In the genomic region with DNA sequence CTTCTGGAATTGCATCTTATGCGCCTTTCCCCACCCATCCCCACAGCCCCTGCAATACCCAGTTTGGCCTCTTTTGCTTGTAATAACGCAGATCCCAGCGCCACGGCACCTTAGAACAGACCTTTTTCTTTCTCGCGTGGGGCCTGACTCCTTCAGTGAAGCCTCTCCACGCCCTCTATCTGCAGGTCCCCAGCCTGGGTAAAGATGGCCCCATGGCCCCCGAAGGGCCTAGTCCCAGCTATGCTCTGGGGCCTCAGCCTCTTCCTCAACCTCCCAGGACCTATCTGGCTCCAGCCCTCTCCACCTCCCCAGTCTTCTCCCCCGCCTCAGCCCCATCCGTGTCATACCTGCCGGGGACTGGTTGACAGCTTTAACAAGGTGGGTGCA, we compare ENCODE assay signal across 8 cellular contexts. TPM values are rescaled to one million over a fixed set of nuclear protein-coding genes. Genes with fewer than 3 reads are reported as not detected.
DNase-seq lines count a peak whose midpoint lies in the region; ATAC-seq, FAIRE-seq and TF ChIP-seq lines count a peak whose summit lies in the region.

No MANE protein-coding gene starts in this region.

- POLR2A ChIA-PET in H1 (lab: Charles Lee; ENCODE audit: partially characterized antibody) = interaction anchor here (0.5 to 5.9 kb wide), 9 partner anchors 8 to 90 kb away, joined by 3 to 43 read pairs (median 4); a partner anchor contains a TSS

- H3K4ac ChIP-seq in H1 (replicated peaks; ENCODE audit: insufficient read length, low read depth, low read length) = no peak overlapping the region
- no peak overlapping the region for H3K4ac ChIP-seq in neuronal stem cell (ENCODE audit: low read length)

- H2AK5ac ChIP-seq in H1 (ENCODE audit: low read depth, low read length) (no peak overlapping the region), neuronal stem cell (ENCODE audit: low read depth, low read length) (peak overlapping the region; percentile 71)

- ATAC-seq in RWPE2 (ENCODE audit: low read depth) (no peak), GM18907 (IDR thresholded peaks at IDR 0.05; ENCODE audit: unreplicated experiment) (no peak), HG02763 (IDR thresholded peaks at IDR 0.05; ENCODE audit: unreplicated experiment) (no peak)

- H3K27ac ChIP-seq in RWPE2 (ENCODE audit: poor library complexity, severe bottlenecking) (peak overlapping the region; percentile 83), H1 (ENCODE audit: low read depth, low read length) (no peak overlapping the region), neuronal stem cell (replicated peaks; ENCODE audit: low read length) (no peak overlapping the region)

- TF ChIP-seq EP300 in H1 (IDR thresholded peaks at IDR 0.05; ENCODE audit: borderline replicate concordance in 1 of 2, low read depth in 2 of 2, low read length in 2 of 2) = no peak

- DNase-seq in DMS 273 (lab: John Stamatoyannopoulos, UW; ENCODE audit: unreplicated experiment) = peak; percentile 66
- no peak for DNase-seq in DMS 273 treated with DMSO at 0.1 percent for 48 hours (lab: John Stamatoyannopoulos, UW)
- no peak for DNase-seq in RWPE2 (ENCODE audit: low spot score)
- no peak for DNase-seq in H1 (ENCODE audit: low read depth in 1 of 2, low spot score in 2 of 2)
- DNase-seq in neuronal stem cell (ENCODE audit: low spot score) = no peak
- no peak for DNase-seq in kidney tubule cell (ENCODE audit: low spot score)

- 0 out of 2 replicates have a peak overlapping the region, but pooled peaks have one; percentile 79 for H2AFZ ChIP-seq in H1 (ENCODE audit: low read length)
- H2AFZ ChIP-seq in neuronal stem cell (ENCODE audit: low read length) = peak overlapping the region; percentile 96

- H3K14ac ChIP-seq in H1 (ENCODE audit: insufficient read length) (no peak overlapping the region), neuronal stem cell (ENCODE audit: low read length) (no peak overlapping the region)

- peaks cover 15% of the 10 kb centered on the region for H3K4me1 ChIP-seq in RWPE2 (ENCODE audit: insufficient read depth, poor library complexity, severe bottlenecking)
- H3K4me1 ChIP-seq in H1 (replicated peaks in 1 of 4; ENCODE audit: control insufficient read depth in 3 of 4, insufficient read depth in 4 of 4, low read length in 3 of 4) = peaks cover 0 to 10% (median 5%) of the 10 kb centered on the region in 4 experiments; a peak in 6 of 7 replicates
- peaks cover 7 to 10% of the 10 kb centered on the region in 2 donors for H3K4me1 ChIP-seq in neuronal stem cell (ENCODE audit: control insufficient read depth in 2 of 2, insufficient read depth in 1 of 2, low read depth in 1 of 2, low read length in 2 of 2)

- H3K9ac ChIP-seq in H1 (replicated peaks in 1 of 4; ENCODE audit: extremely low read depth in 1 of 4, low read depth in 3 of 4, low read length in 3 of 4) (peak overlapping the region in 3 of 4 experiments; percentile 69 to 82 (median 78); a peak in 4 of 7 replicates), neuronal stem cell (ENCODE audit: low read depth, low read length, poor library complexity) (peak overlapping the region; percentile 79)

- no peak overlapping the region for H3K23ac ChIP-seq in H1 (ENCODE audit: insufficient read length)
- no peak overlapping the region for H3K23ac ChIP-seq in neuronal stem cell (ENCODE audit: low read depth, low read length, poor library complexity)

- peak; percentile 13 for TF ChIP-seq CTCF in RWPE2 (IDR thresholded peaks at IDR 0.05; ENCODE audit: poor library complexity, severe bottlenecking)
- TF ChIP-seq CTCF in H1 (IDR thresholded peaks at IDR 0.05; ENCODE audit: control extremely low read depth in 1 of 3, insufficient read depth in 1 of 3, low read depth in 1 of 3, low read length in 3 of 3) = peak in 1 of 3 experiments; percentile 18; a peak in 1 of 4 replicates

- H3K56ac ChIP-seq in H1 (replicated peaks; ENCODE audit: insufficient read length, low read depth, low read length) = peak overlapping the region; percentile 14

- peaks cover 13% of the 10 kb centered on the region; the same call in 1 of the 2 replicates for H3K23me2 ChIP-seq in H1 (ENCODE audit: low read depth, low read length)

- TF ChIP-seq POLR2A in H1 (IDR thresholded peaks at IDR 0.05; ENCODE audit: control extremely low read depth in 1 of 2, low read depth in 2 of 2, low read length in 2 of 2) = no peak

- H2BK12ac ChIP-seq in H1 (ENCODE audit: low read depth, low read length) (no peak overlapping the region; the same call in 1 of the 2 replicates), neuronal stem cell (ENCODE audit: low read length) (no peak overlapping the region)

- H4K8ac ChIP-seq in H1 (ENCODE audit: extremely low read depth, insufficient read depth, low read length) (no peak overlapping the region; the same call in none of the 2 replicates), neuronal stem cell (ENCODE audit: low read depth, low read length) (no peak overlapping the region)

- no peak for TF ChIP-seq RAD21 in H1 (IDR thresholded peaks at IDR 0.05 in 1 of 2, conservative IDR thresholded peaks at IDR 0.05 in 1 of 2; ENCODE audit: low read depth in 2 of 2, low read length in 2 of 2)

- H3K4me2 ChIP-seq in H1 (ENCODE audit: insufficient read depth in 1 of 2, low read depth in 2 of 2, low read length in 2 of 2) = peak overlapping the region; percentile 77 to 90
- H3K4me2 ChIP-seq in neuronal stem cell (ENCODE audit: insufficient read depth, low read length, poor library complexity, severe bottlenecking) = peak overlapping the region; percentile 68

- H4K91ac ChIP-seq in H1 (replicated peaks; ENCODE audit: insufficient read length, low read length) (no peak overlapping the region), neuronal stem cell (ENCODE audit: low read depth, low read length, poor library complexity) (no peak overlapping the region)

- WGBS in H1 (ENCODE audit: extremely low coverage in 1 of 2, insufficient coverage in 1 of 2, insufficient read length in 1 of 2, insufficient replicate concordance in 2 of 2, low coverage in 1 of 2, low lambda C conversion rate in 2 of 2, missing lambda C conversion rate in 1 of 2), 2 experiments = 51% methylated on average over 11 of the region's 11 CpGs; no CpG with 5 or more reads in 1 of the 2 experiments
- no CpG with 5 or more reads among the region's 11 CpGs for WGBS in neuronal stem cell (ENCODE audit: extremely low coverage in 2 of 2, insufficient read length in 2 of 2, insufficient replicate concordance in 1 of 2), 2 donors

- no peak overlapping the region for H2BK15ac ChIP-seq in H1 (ENCODE audit: low read length)
- H2BK15ac ChIP-seq in neuronal stem cell (ENCODE audit: low read length) = no peak overlapping the region

- H3K18ac ChIP-seq in H1 (ENCODE audit: extremely low read depth, low read length) (peak overlapping the region; percentile 32; the same call in 1 of the 2 replicates), neuronal stem cell (ENCODE audit: low read length) (peak overlapping the region; percentile 97)

- H2BK20ac ChIP-seq in H1 (ENCODE audit: low read length) = no peak overlapping the region

- no peak for FAIRE-seq in H1 (lab: Jason Lieb, UNC)

- H3K79me2 ChIP-seq in H1 (ENCODE audit: control insufficient read depth in 1 of 2, insufficient read depth in 2 of 2, low read length in 2 of 2) = no peaks in the 10 kb centered on the region

- H4K5ac ChIP-seq in H1 (ENCODE audit: insufficient read length, low read depth, low read length) = no peak overlapping the region

- H2BK120ac ChIP-seq in H1 (replicated peaks; ENCODE audit: low read depth, low read length) (no peak overlapping the region), neuronal stem cell (ENCODE audit: low read depth, low read length) (peak overlapping the region; percentile 3)

- H3K4me3 ChIP-seq in RWPE2 (ENCODE audit: severe bottlenecking) = peak overlapping the region; percentile 58
- H3K4me3 ChIP-seq in H1 (ENCODE audit: extremely low read depth in 1 of 4, insufficient read depth in 2 of 4, low read depth in 3 of 4, low read length in 4 of 4) = peak overlapping the region; percentile 62 to 78 (median 68); a peak in 7 of 8 replicates
- peak overlapping the region; percentile 74 to 88 for H3K4me3 ChIP-seq in neuronal stem cell (ENCODE audit: low read length in 2 of 2)

- CTCF ChIA-PET in H1 (lab: Charles Lee; ENCODE audit: partially characterized antibody) = interaction anchor here (0.7 to 7.5 kb wide), 12 partner anchors 8 to 93 kb away, joined by 3 to 86 read pairs (median 4); a partner anchor contains a TSS

- H4K20me1 ChIP-seq in H1 (replicated peaks in 1 of 2; ENCODE audit: control insufficient read depth in 1 of 2, insufficient read depth in 2 of 2, low read length in 2 of 2) = no peaks in the 10 kb centered on the region

- peak overlapping the region; percentile 75 for H2BK5ac ChIP-seq in H1 (ENCODE audit: low read depth, low read length)
- no peak overlapping the region for H2BK5ac ChIP-seq in neuronal stem cell (ENCODE audit: low read length)

- no peaks in the 10 kb centered on the region for H3K79me1 ChIP-seq in H1 (ENCODE audit: low read depth, low read length)
- H3K79me1 ChIP-seq in neuronal stem cell (ENCODE audit: low read depth, low read length) = no peaks in the 10 kb centered on the region

- no peaks in the 10 kb centered on the region for H3K9me3 ChIP-seq in RWPE2 (ENCODE audit: severe bottlenecking)
- no peaks in the 10 kb centered on the region for H3K9me3 ChIP-seq in H1 (ENCODE audit: insufficient read depth in 2 of 2, low read depth in 1 of 2, low read length in 1 of 2)
- H3K9me3 ChIP-seq in neuronal stem cell (replicated peaks in 1 of 2; ENCODE audit: control insufficient read depth in 2 of 2, insufficient read depth in 1 of 2, low read depth in 1 of 2, low read length in 2 of 2) = peaks cover 0 to 2% of the 10 kb centered on the region in 2 donors

- peaks cover 28% of the 10 kb centered on the region for H3K36me3 ChIP-seq in RWPE2 (ENCODE audit: low read depth)
- no peaks in the 10 kb centered on the region for H3K36me3 ChIP-seq in H1 (ENCODE audit: control insufficient read depth in 2 of 4, insufficient read depth in 4 of 4, low read length in 3 of 4)
- H3K36me3 ChIP-seq in neuronal stem cell (replicated peaks in 1 of 2; ENCODE audit: control insufficient read depth in 2 of 2, insufficient read depth in 2 of 2, low read length in 2 of 2) = peaks cover 3 to 30% of the 10 kb centered on the region in 2 donors

- H3K27me3 ChIP-seq in RWPE2 (ENCODE audit: insufficient read depth, poor library complexity, severe bottlenecking) (no peaks in the 10 kb centered on the region), H1 (replicated peaks in 1 of 4; ENCODE audit: control insufficient read depth in 3 of 4, extremely low read depth in 1 of 4, insufficient read depth in 3 of 4, low read length in 3 of 4) (peaks cover 0 to 3% (median 0%) of the 10 kb centered on the region in 4 experiments; a peak in 1 of 7 replicates), neuronal stem cell (ENCODE audit: control insufficient read depth in 3 of 3, insufficient read depth in 3 of 3, low read depth in 1 of 3, low read length in 3 of 3) (no peaks in the 10 kb centered on the region)

RNA-seq across cellular contexts. Expression of a gene that starts 0.6 kb away (rescaled TPM):
- 12.4 and 12.9 TPM in 2 replicates for total RNA-seq in H1 (2021; fragmentation: NEBNext Ultra II Directional; extraction: Animal tissue kit (Norgen Biotek cat#: 25700))
- 15.1 and 19.1 TPM in 2 replicates for polyA plus RNA-seq in H1 (2011; rRNA removed)
- 24.7 TPM for polyA plus RNA-seq in H1 (2011; cell fraction: cytosol; rRNA removed)
- 41.4 TPM for polyA plus RNA-seq in H1 (2011; cell fraction: nucleus; rRNA removed)
- polyA plus RNA-seq in H1 (2012, experiment 1 of 2) = 13.2 to 19.2 TPM (median 18.5 TPM) in 4 replicates
- polyA plus RNA-seq in H1 (2012, experiment 2 of 2) = 11.6 TPM
- 10.6 TPM for polyA plus RNA-seq in H1 (2013, experiment 1 of 2)
- 9.0 TPM for polyA plus RNA-seq in H1 (2013, experiment 2 of 2)
- polyA minus RNA-seq in H1 (2011; rRNA and poly(A)+ RNA removed) = 8.6 and 8.9 TPM in 2 replicates
- polyA minus RNA-seq in H1 (2011; cell fraction: cytosol; rRNA and poly(A)+ RNA removed) = 6.2 TPM
- polyA minus RNA-seq in H1 (2011; cell fraction: nucleus; rRNA and poly(A)+ RNA removed) = 9.6 TPM
- polyA plus RNA-seq in neuronal stem cell (2013, experiment 1 of 2) = 10.5 TPM
- polyA plus RNA-seq in neuronal stem cell (2013, experiment 2 of 2) = 10.9 TPM

RNA-seq across cellular contexts. Expression of a gene that starts 17.3 kb away (rescaled TPM):
- 9.1 and 11.8 TPM in 2 replicates for total RNA-seq in H1 (2021; fragmentation: NEBNext Ultra II Directional; extraction: Animal tissue kit (Norgen Biotek cat#: 25700))
- 13.0 and 15.4 TPM in 2 replicates for polyA plus RNA-seq in H1 (2011; rRNA removed)
- 12.8 TPM for polyA plus RNA-seq in H1 (2011; cell fraction: cytosol; rRNA removed)
- 46.4 TPM for polyA plus RNA-seq in H1 (2011; cell fraction: nucleus; rRNA removed)
- 8.9 to 12.4 TPM (median 11.2 TPM) in 4 replicates for polyA plus RNA-seq in H1 (2012, experiment 1 of 2)
- polyA plus RNA-seq in H1 (2012, experiment 2 of 2) = 11.1 TPM
- 11.0 TPM for polyA plus RNA-seq in H1 (2013, experiment 1 of 2)
- 10.3 TPM for polyA plus RNA-seq in H1 (2013, experiment 2 of 2)
- 7.5 and 7.8 TPM in 2 replicates for polyA minus RNA-seq in H1 (2011; rRNA and poly(A)+ RNA removed)
- 7.0 TPM for polyA minus RNA-seq in H1 (2011; cell fraction: cytosol; rRNA and poly(A)+ RNA removed)
- 12.9 TPM for polyA minus RNA-seq in H1 (2011; cell fraction: nucleus; rRNA and poly(A)+ RNA removed)
- polyA plus RNA-seq in neuronal stem cell (2013, experiment 1 of 2) = 5.4 TPM
- polyA plus RNA-seq in neuronal stem cell (2013, experiment 2 of 2) = 6.0 TPM

RNA-seq across cellular contexts. Expression of a gene that starts 18.0 kb away (rescaled TPM):
- 8.4 and 9.2 TPM in 2 replicates for total RNA-seq in H1 (2021; fragmentation: NEBNext Ultra II Directional; extraction: Animal tissue kit (Norgen Biotek cat#: 25700))
- polyA plus RNA-seq in H1 (2011; rRNA removed) = 9.0 and 10.0 TPM in 2 replicates
- polyA plus RNA-seq in H1 (2011; cell fraction: cytosol; rRNA removed) = 8.0 TPM
- 16.5 TPM for polyA plus RNA-seq in H1 (2011; cell fraction: nucleus; rRNA removed)
- polyA plus RNA-seq in H1 (2012, experiment 1 of 2) = 3.3 to 7.9 TPM (median 6.0 TPM) in 4 replicates
- polyA plus RNA-seq in H1 (2012, experiment 2 of 2) = 5.7 TPM
- polyA plus RNA-seq in H1 (2013, experiment 1 of 2) = 9.2 TPM
- polyA plus RNA-seq in H1 (2013, experiment 2 of 2) = 7.5 TPM
- polyA minus RNA-seq in H1 (2011; rRNA and poly(A)+ RNA removed) = 18.5 and 23.8 TPM in 2 replicates
- 7.2 TPM for polyA minus RNA-seq in H1 (2011; cell fraction: cytosol; rRNA and poly(A)+ RNA removed)
- 29.8 TPM for polyA minus RNA-seq in H1 (2011; cell fraction: nucleus; rRNA and poly(A)+ RNA removed)
- 5.2 TPM for polyA plus RNA-seq in neuronal stem cell (2013, experiment 1 of 2)
- polyA plus RNA-seq in neuronal stem cell (2013, experiment 2 of 2) = 5.6 TPM

RNA-seq across cellular contexts. Expression of a gene that starts 31.6 kb away (rescaled TPM):
- total RNA-seq in H1 (2021; fragmentation: NEBNext Ultra II Directional; extraction: Animal tissue kit (Norgen Biotek cat#: 25700)) = 4.4 and 4.9 TPM in 2 replicates
- polyA plus RNA-seq in H1 (2011; rRNA removed) = 3.4 and 3.8 TPM in 2 replicates
- polyA plus RNA-seq in H1 (2011; cell fraction: cytosol; rRNA removed) = 4.0 TPM
- 13.4 TPM for polyA plus RNA-seq in H1 (2011; cell fraction: nucleus; rRNA removed)
- 1.9 to 3.6 TPM (median 3.2 TPM) in 4 replicates for polyA plus RNA-seq in H1 (2012, experiment 1 of 2)
- polyA plus RNA-seq in H1 (2012, experiment 2 of 2) = 2.1 TPM
- 4.8 TPM for polyA plus RNA-seq in H1 (2013, experiment 1 of 2)
- polyA plus RNA-seq in H1 (2013, experiment 2 of 2) = 4.4 TPM
- polyA minus RNA-seq in H1 (2011; rRNA and poly(A)+ RNA removed) = 1.6 and 2.0 TPM in 2 replicates
- polyA minus RNA-seq in H1 (2011; cell fraction: cytosol; rRNA and poly(A)+ RNA removed) = 1.2 TPM
- 4.7 TPM for polyA minus RNA-seq in H1 (2011; cell fraction: nucleus; rRNA and poly(A)+ RNA removed)
- polyA plus RNA-seq in neuronal stem cell (2013, experiment 1 of 2) = 0.77 TPM
- 0.57 TPM for polyA plus RNA-seq in neuronal stem cell (2013, experiment 2 of 2)

RNA-seq across cellular contexts. Expression of a gene that starts 43.8 kb away (rescaled TPM):
- 26.8 and 26.9 TPM in 2 replicates for total RNA-seq in H1 (2021; fragmentation: NEBNext Ultra II Directional; extraction: Animal tissue kit (Norgen Biotek cat#: 25700))
- 42.9 and 51.6 TPM in 2 replicates for polyA plus RNA-seq in H1 (2011; rRNA removed)
- 31.9 TPM for polyA plus RNA-seq in H1 (2011; cell fraction: cytosol; rRNA removed)
- 23.5 TPM for polyA plus RNA-seq in H1 (2011; cell fraction: nucleus; rRNA removed)
- 22.1 to 34.0 TPM (median 32.3 TPM) in 4 replicates for polyA plus RNA-seq in H1 (2012, experiment 1 of 2)
- polyA plus RNA-seq in H1 (2012, experiment 2 of 2) = 36.1 TPM
- 24.1 TPM for polyA plus RNA-seq in H1 (2013, experiment 1 of 2)
- polyA plus RNA-seq in H1 (2013, experiment 2 of 2) = 28.1 TPM
- polyA minus RNA-seq in H1 (2011; rRNA and poly(A)+ RNA removed) = 46.3 and 49.0 TPM in 2 replicates
- 18.8 TPM for polyA minus RNA-seq in H1 (2011; cell fraction: cytosol; rRNA and poly(A)+ RNA removed)
- 17.8 TPM for polyA minus RNA-seq in H1 (2011; cell fraction: nucleus; rRNA and poly(A)+ RNA removed)
- polyA plus RNA-seq in neuronal stem cell (2013, experiment 1 of 2) = 23.4 TPM
- 24.0 TPM for polyA plus RNA-seq in neuronal stem cell (2013, experiment 2 of 2)
